14 cellular contexts compared by ENCODE assay signal in genomic region chrX:68841251-68842049, GRCh38. TPM values are rescaled to one million over a fixed set of nuclear protein-coding genes. Genes with fewer than 3 reads are reported as not detected.
DNase-seq lines count a peak whose midpoint lies in the region; ATAC-seq, FAIRE-seq and TF ChIP-seq lines count a peak whose summit lies in the region.
"Had no signal": no experiment of that assay in that cellular context is flagged by ENCODE, and none has a peak within 500 bp of the region (broad histone marks: within the 10 kb centered on the region; RNA-seq: fewer than 3 reads in every experiment).

No MANE protein-coding gene starts in this region.

- H3K4me3 Mint-ChIP-seq in dendritic cell treated with granulocyte-macrophage colony-stimulating factor and Interleukin-4, amounts not matched to agents 40 ng/mL and 50 ng/mL, for 4 days: no peak overlapping the region
- H3K4me3 Mint-ChIP-seq: activated CD8-positive, alpha-beta memory T cell treated with anti-CD3 and anti-CD28 coated beads, Interleukin-2, amount 10 ng/mL, durations not matched to agents 7 days and 5 days had no signal

- H3K4me1 ChIP-seq in pancreas (peaks cover 0 to 6% (median 0%) of the 10 kb centered on the region in 3 donors), psoas muscle (no peaks in the 10 kb centered on the region)

- H3K36me3 Mint-ChIP-seq in dendritic cell treated with granulocyte-macrophage colony-stimulating factor and Interleukin-4, amounts not matched to agents 40 ng/mL and 50 ng/mL, for 4 days (ENCODE audit: low read depth): peaks cover 43% of the 10 kb centered on the region
- H3K36me3 Mint-ChIP-seq: activated CD8-positive, alpha-beta memory T cell treated with anti-CD3 and anti-CD28 coated beads, Interleukin-2, amount 10 ng/mL, durations not matched to agents 7 days and 5 days had no signal

- H3K27ac Mint-ChIP-seq in dendritic cell treated with granulocyte-macrophage colony-stimulating factor and Interleukin-4, amounts not matched to agents 40 ng/mL and 50 ng/mL, for 4 days: peak overlapping the region; percentile 54
- H3K27ac Mint-ChIP-seq: activated CD8-positive, alpha-beta memory T cell treated with anti-CD3 and anti-CD28 coated beads, Interleukin-2, amount 10 ng/mL, durations not matched to agents 7 days and 5 days had no signal

- H3K4me3 ChIP-seq in pancreas (no peak overlapping the region), psoas muscle (no peak overlapping the region)
- H3K4me3 ChIP-seq: cardiac muscle cell had no signal

- no peak overlapping the region for H3K27ac ChIP-seq in pancreas
- no peak overlapping the region for H3K27ac ChIP-seq in psoas muscle
- H3K27ac ChIP-seq: cardiac muscle cell, VCaP had no signal

- intact Hi-C loops in dendritic cell treated with granulocyte-macrophage colony-stimulating factor and Interleukin-4, amounts not matched to agents 40 ng/mL and 50 ng/mL, for 4 days (cut with micrococcal nuclease): no loop called here
- intact Hi-C loops in pancreas (cut with DNase I): no loop called here
- intact Hi-C loops in psoas muscle (cut with DNase I): no loop called here

- peak in 2 of 3 experiments; percentile 63 to 78 for DNase-seq in NCI-H1417 (lab: John Stamatoyannopoulos, UW)
- no peak for DNase-seq in NCI-H1417 treated with DMSO at 0.1 percent for 48 hours (lab: John Stamatoyannopoulos, UW)
- peak; percentile 37 for DNase-seq in NCI-H2171 treated with DMSO at 0.1 percent for 48 hours (lab: John Stamatoyannopoulos, UW)
- peak; percentile 65 to 83 (median 70) for DNase-seq in pancreas
- DNase-seq in psoas muscle: no peak
- no peak for DNase-seq in cortex of kidney (lab: John Stamatoyannopoulos, UW)
- no peak for DNase-seq in NCI-H510A (lab: John Stamatoyannopoulos, UW)
- DNase-seq: activated CD8-positive, alpha-beta memory T cell treated with anti-CD3 and anti-CD28 coated beads, Interleukin-2, amount 10 ng/mL, durations not matched to agents 7 days and 5 days; activated naive CD4-positive, alpha-beta T cell treated with anti-CD3 and anti-CD28 coated beads, Interleukin-2, amount 50 U/mL, for 16 hours; SHP77 treated with DMSO at 0.1 percent for 48 hours; stimulated activated CD4-positive, alpha-beta T cell treated with anti-CD3 and anti-CD28 coated beads, Interleukin-12 subunit alpha, Interleukin-12 subunit beta, amount 100 ng/mL, for 4 hours had no signal

- FAIRE-seq in pancreas (lab: Jason Lieb, UNC): no peak

- no peaks in the 10 kb centered on the region for H3K27me3 Mint-ChIP-seq in dendritic cell treated with granulocyte-macrophage colony-stimulating factor and Interleukin-4, amounts not matched to agents 40 ng/mL and 50 ng/mL, for 4 days
- H3K27me3 Mint-ChIP-seq: activated CD8-positive, alpha-beta memory T cell treated with anti-CD3 and anti-CD28 coated beads, Interleukin-2, amount 10 ng/mL, durations not matched to agents 7 days and 5 days had no signal

- 54 to 67% methylated on average over 8 of the region's 8 CpGs for WGBS in pancreas, 2 donors
- 75 to 85% (median 79%) methylated on average over 5 to 8 of the region's 8 CpGs for WGBS in psoas muscle, 3 donors

- TF ChIP-seq CTCF in pancreas (IDR thresholded peaks at IDR 0.05) (no peak), psoas muscle (IDR thresholded peaks at IDR 0.05) (no peak)

- H3K9me3 ChIP-seq in pancreas (no peaks in the 10 kb centered on the region), psoas muscle (no peaks in the 10 kb centered on the region)

- ATAC-seq in pancreas (peak; percentile 83 to 92 (median 86)), psoas muscle (no peak)
- ATAC-seq: activated CD8-positive, alpha-beta memory T cell treated with anti-CD3 and anti-CD28 coated beads, Interleukin-2, amount 10 ng/mL, durations not matched to agents 7 days and 5 days had no signal

- H3K36me3 ChIP-seq in pancreas (no peaks in the 10 kb centered on the region), psoas muscle (ENCODE audit: insufficient read depth in 1 of 2, low read depth in 1 of 2) (peaks cover 0 to 12% of the 10 kb centered on the region in 2 donors)

- no peaks in the 10 kb centered on the region for H3K9me3 Mint-ChIP-seq in dendritic cell treated with granulocyte-macrophage colony-stimulating factor and Interleukin-4, amounts not matched to agents 40 ng/mL and 50 ng/mL, for 4 days

- no peaks in the 10 kb centered on the region for H3K27me3 ChIP-seq in pancreas
- H3K27me3 ChIP-seq in psoas muscle (ENCODE audit: insufficient read depth in 3 of 3, low read length in 2 of 3): peaks cover 0 to 2% (median 0%) of the 10 kb centered on the region in 3 donors
- H3K27me3 ChIP-seq: cardiac muscle cell had no signal

- peaks cover 29% of the 10 kb centered on the region for H3K4me1 Mint-ChIP-seq in dendritic cell treated with granulocyte-macrophage colony-stimulating factor and Interleukin-4, amounts not matched to agents 40 ng/mL and 50 ng/mL, for 4 days (ENCODE audit: low read depth)
- H3K4me1 Mint-ChIP-seq: activated CD8-positive, alpha-beta memory T cell treated with anti-CD3 and anti-CD28 coated beads, Interleukin-2, amount 10 ng/mL, durations not matched to agents 7 days and 5 days had no signal

RNA-seq across cellular contexts. Expression of gene EFNB1, which starts 12.6 kb away (rescaled TPM):
- total RNA-seq in pancreas: 10 to 100 TPM in 1 of 6 donors, 1 to 10 TPM in 5; 2.4 to 13.3 (median 4.9) TPM
- polyA plus RNA-seq in pancreas: 1 to 10 TPM; 5.9 to 8.0 TPM
- total RNA-seq in psoas muscle: 10 to 100 TPM; 10.9 to 14.9 (median 11.3) TPM
- polyA plus RNA-seq in psoas muscle: 10 to 100 TPM in 2 of 3 donors, 1 to 10 TPM in 1; 8.9 to 12.2 (median 11.2) TPM

Comparison
In these comparisons a context has a peak if more than half of its experiments do, and no peak if none do; other contexts are left out.
1. DNase-seq: peak in NCI-H1417 (2 of 3), NCI-H2171 treated with DMSO at 0.1 percent for 48 hours (single experiment) and pancreas (6 of 6); none in NCI-H1417 treated with DMSO at 0.1 percent for 48 hours (single experiment), psoas muscle (0 of 2), cortex of kidney (single experiment) and NCI-H510A (single experiment).
2. ATAC-seq: peak in pancreas (4 of 4); none in psoas muscle (0 of 4).